Comparison of ENCODE assay signal across 18 cellular contexts in the genomic region with DNA sequence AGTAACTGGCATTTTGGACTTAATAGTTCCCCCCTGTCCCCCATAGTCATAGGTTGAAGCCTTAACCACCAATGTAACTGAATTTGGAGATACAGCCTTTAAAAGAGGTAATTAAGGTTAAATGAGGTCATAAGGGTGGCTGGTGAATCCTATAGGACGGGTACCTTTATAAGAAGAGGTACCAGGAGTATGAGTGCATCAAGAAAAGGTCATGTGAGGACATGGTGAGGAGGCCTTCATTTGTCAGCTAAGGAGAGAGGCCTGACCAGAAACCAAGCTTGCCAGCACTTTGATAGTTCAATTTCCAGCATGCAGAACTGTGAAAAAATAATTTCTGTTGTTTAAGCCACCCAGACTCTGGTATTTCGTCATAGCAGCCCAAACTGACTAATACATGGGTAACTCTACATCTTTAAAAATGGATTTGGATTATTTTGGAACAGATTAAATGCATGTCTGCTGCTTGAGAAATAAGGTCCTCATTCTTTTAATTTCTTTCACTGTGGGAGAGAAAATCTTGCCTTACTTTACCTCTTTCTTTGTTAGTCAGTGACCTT. TPM values are rescaled to one million over a fixed set of nuclear protein-coding genes. Genes with fewer than 3 reads are reported as not detected.
DNase-seq lines count a peak whose midpoint lies in the region; ATAC-seq and TF ChIP-seq lines count a peak whose summit lies in the region.
"Had no signal": no experiment of that assay in that cellular context is flagged by ENCODE, and none has a peak within 500 bp of the region (broad histone marks: within the 10 kb centered on the region; RNA-seq: fewer than 3 reads in every experiment).

No MANE protein-coding gene starts in this region.

- intact Hi-C loops in activated CD4-positive, alpha-beta T cell treated with anti-CD3 and anti-CD28 coated beads for 36 hours (cut with DNase I, micrococcal nuclease): no loop called here
- intact Hi-C loops in HCT116 (cut with micrococcal nuclease): no loop called here

- H3K27me3 ChIP-seq in HCT116 (ENCODE audit: insufficient read depth, low read length) (no peaks in the 10 kb centered on the region), osteoblast (ENCODE audit: insufficient read depth, low read length) (no peaks in the 10 kb centered on the region)
- H3K27me3 ChIP-seq: adrenal gland, suprapubic skin had no signal

- H3K27ac ChIP-seq in HCT116 (ENCODE audit: low read depth, low read length) (no peak overlapping the region), osteoblast (ENCODE audit: low read depth, low read length) (peak overlapping the region; percentile 40)
- H3K27ac ChIP-seq: A549, adrenal gland, epithelial cell of prostate, suprapubic skin had no signal

- H3K4me1 Mint-ChIP-seq in activated CD4-positive, alpha-beta T cell treated with anti-CD3 and anti-CD28 coated beads for 36 hours: peaks cover 65% of the 10 kb centered on the region

- H3K9ac ChIP-seq in HCT116 (ENCODE audit: low read length): no peak overlapping the region

- H3K36me3 Mint-ChIP-seq in activated CD4-positive, alpha-beta T cell treated with anti-CD3 and anti-CD28 coated beads for 36 hours (ENCODE audit: low read depth): peaks cover 31% of the 10 kb centered on the region

- no peaks in the 10 kb centered on the region for H3K9me3 Mint-ChIP-seq in activated CD4-positive, alpha-beta T cell treated with anti-CD3 and anti-CD28 coated beads for 36 hours (ENCODE audit: low read depth)

- H3K27ac Mint-ChIP-seq in activated CD4-positive, alpha-beta T cell treated with anti-CD3 and anti-CD28 coated beads for 36 hours: peak overlapping the region; percentile 63

- H3K4me2 ChIP-seq in HCT116 (ENCODE audit: low read length) (no peak overlapping the region), osteoblast (ENCODE audit: insufficient read depth, low read length) (no peak overlapping the region)
- H3K4me2 ChIP-seq: A549 had no signal

- no peak for DNase-seq in activated CD4-positive, alpha-beta T cell treated with anti-CD3 and anti-CD28 coated beads for 36 hours
- DNase-seq in activated CD4-positive, alpha-beta T cell treated with anti-CD3 and anti-CD28 coated beads for 48 hours: no peak
- DNase-seq in HCT116 (ENCODE audit: low read depth, low spot score) (no peak), cardiac fibroblast (ENCODE audit: low read depth in 2 of 2) (peak; percentile 43 to 60), osteoblast (ENCODE audit: insufficient read length, low spot score, missing footprints) (peak; percentile 47), NCI-H2171 (lab: John Stamatoyannopoulos, UW) (no peak)
- DNase-seq: activated CD4-positive, CD25-positive, alpha-beta regulatory T cell; adrenal gland; NCI-H2081 treated with DMSO at 0.1 percent for 48 hours; NCI-H748 treated with DMSO at 0.1 percent for 48 hours; stimulated activated CD4-positive, alpha-beta T cell treated with anti-CD3 and anti-CD28 coated beads, Interleukin-15, amount 100 ng/mL, for 24 hours; T-helper 1 cell had no signal

- no peaks in the 10 kb centered on the region for H4K20me1 ChIP-seq in HCT116 (ENCODE audit: insufficient read depth)
- H4K20me1 ChIP-seq in osteoblast (ENCODE audit: insufficient read depth, low read length): peaks cover 17% of the 10 kb centered on the region

- no peak for TF ChIP-seq POLR2A in HCT116 (IDR thresholded peaks at IDR 0.05; ENCODE audit: borderline replicate concordance, extremely low read depth, insufficient read depth, insufficient read length)

- no peaks in the 10 kb centered on the region for H3K27me3 Mint-ChIP-seq in activated CD4-positive, alpha-beta T cell treated with anti-CD3 and anti-CD28 coated beads for 36 hours

- no peak overlapping the region for H3K4me3 Mint-ChIP-seq in activated CD4-positive, alpha-beta T cell treated with anti-CD3 and anti-CD28 coated beads for 36 hours

- no peak overlapping the region for H3K4me3 ChIP-seq in HCT116 (replicated peaks in 1 of 2; ENCODE audit: low read depth in 1 of 2, low read length in 2 of 2)
- H3K4me3 ChIP-seq in cardiac fibroblast (replicated peaks in 1 of 2; ENCODE audit: low read depth in 2 of 2, low read length in 2 of 2): no peak overlapping the region
- no peak overlapping the region for H3K4me3 ChIP-seq in osteoblast (ENCODE audit: insufficient read depth, low read length)
- H3K4me3 ChIP-seq: A549, adrenal gland, suprapubic skin had no signal

- H2AFZ ChIP-seq in HCT116 (ENCODE audit: low read depth, low read length, poor library complexity, severe bottlenecking) (no peak overlapping the region), osteoblast (ENCODE audit: low read length) (no peak overlapping the region)

- H3K9me2 ChIP-seq in HCT116 (ENCODE audit: insufficient read depth): no peaks in the 10 kb centered on the region; the same call in 1 of the 2 replicates

- CTCF ChIA-PET in activated CD4-positive, alpha-beta T cell treated with anti-CD3 and anti-CD28 coated beads for 36 hours (lab: Charles Lee): no interaction called here
- CTCF ChIA-PET in HCT116 (lab: Charles Lee): no interaction called here

- TF ChIP-seq CTCF in HCT116 (IDR thresholded peaks at IDR 0.05 in 2 of 3, conservative IDR thresholded peaks at IDR 0.05 in 1 of 3; ENCODE audit: borderline replicate concordance in 1 of 3, insufficient read depth in 1 of 3, low read depth in 2 of 3, low read length in 2 of 3) (no peak), cardiac fibroblast (IDR thresholded peaks at IDR 0.05; ENCODE audit: low read depth, low read length) (no peak), osteoblast (IDR thresholded peaks at IDR 0.05; ENCODE audit: extremely low read depth, low read depth, low read length) (no peak)

- RAD21 ChIA-PET in HCT116 (lab: Charles Lee; ENCODE audit: low non-redundant PET in 1 of 2, low total read pairs in 2 of 2, uncharacterized antibody in 2 of 2, unreplicated experiment in 2 of 2): no interaction called here

- peak; percentile 59 for ATAC-seq in activated CD4-positive, alpha-beta T cell treated with anti-CD3 and anti-CD28 coated beads for 36 hours
- ATAC-seq in HCT116 (no peak), HG03460 (IDR thresholded peaks at IDR 0.05; ENCODE audit: unreplicated experiment) (no peak), HG03354 (IDR thresholded peaks at IDR 0.05; ENCODE audit: poor library complexity, severe bottlenecking, unreplicated experiment) (no peak)
- ATAC-seq: A549, left lobe of liver had no signal

- H3K79me2 ChIP-seq in HCT116 (ENCODE audit: insufficient read depth, low read length): peaks cover 82% of the 10 kb centered on the region
- peaks cover 100% of the 10 kb centered on the region for H3K79me2 ChIP-seq in osteoblast (ENCODE audit: insufficient read depth, low read length)

- H3K4me1 ChIP-seq in HCT116 (ENCODE audit: control insufficient read depth in 1 of 2, insufficient read depth in 2 of 2, low read length in 2 of 2): no peaks in the 10 kb centered on the region
- H3K4me1 ChIP-seq in osteoblast (ENCODE audit: insufficient read depth, low read length): peaks cover 14% of the 10 kb centered on the region

- no peaks in the 10 kb centered on the region for H3K9me3 ChIP-seq in HCT116 (ENCODE audit: control insufficient read depth in 1 of 2, insufficient read depth in 1 of 2, low read depth in 1 of 2, low read length in 2 of 2)
- H3K9me3 ChIP-seq in osteoblast (ENCODE audit: low read depth, low read length): no peaks in the 10 kb centered on the region
- H3K9me3 ChIP-seq: A549, adrenal gland, suprapubic skin had no signal

- TSS peak; percentile 4 for BruUV-seq in HCT116 (replicated peaks; lab: Mats Ljungman, UMichigan)

- no peak for TF ChIP-seq RAD21 in HCT116 (IDR thresholded peaks at IDR 0.05; ENCODE audit: low read depth)

- POLR2A ChIA-PET in activated CD4-positive, alpha-beta T cell treated with anti-CD3 and anti-CD28 coated beads for 36 hours (lab: Charles Lee): interaction anchor here (0.7 to 1.0 kb wide), 2 partner anchors 9 to 36 kb away, joined by 3 to 4 read pairs; partner anchors contain the start of gene RASA1
- POLR2A ChIA-PET in HCT116 (lab: Charles Lee): no interaction called here

- H3K36me3 ChIP-seq in HCT116 (ENCODE audit: control insufficient read depth in 1 of 2, insufficient read depth in 2 of 2, low read length in 2 of 2) (no peaks in the 10 kb centered on the region), osteoblast (ENCODE audit: insufficient read depth, low read length) (peaks cover 10% of the 10 kb centered on the region)
- H3K36me3 ChIP-seq: adrenal gland, suprapubic skin had no signal

TF ChIP-seq in HCT116, 20 proteins besides CTCF, POLR2A, EP300 and RAD21:
- TF ChIP-seq POLR2AphosphoS5 (IDR thresholded peaks at IDR 0.05; ENCODE audit: low read depth, low read length) (no peak), JUND (IDR thresholded peaks at IDR 0.05) (no peak)

RNA-seq across cellular contexts. Expression of gene RASA1, which starts 9.7 kb away (rescaled TPM):
- total RNA-seq in activated CD4-positive, alpha-beta T cell treated with anti-CD3 and anti-CD28 coated beads for 36 hours: 10 to 100 TPM; 22.6 to 22.9 TPM
- total RNA-seq in HCT116 (2021; ENCODE audit: unreplicated experiment) (23.9 TPM), osteoblast (42.4 and 43.8 TPM in 2 replicates)
- 12.5 and 14.8 TPM in 2 replicates for polyA plus RNA-seq in HCT116 (2012)

Comparison
In these comparisons a context has a peak if more than half of its experiments do, and no peak if none do; other contexts are left out.
1. DNase-seq: peak in cardiac fibroblast (2 of 2) and osteoblast (single experiment); none in activated CD4-positive, alpha-beta T cell treated with anti-CD3 and anti-CD28 coated beads for 36 hours (single experiment), activated CD4-positive, alpha-beta T cell treated with anti-CD3 and anti-CD28 coated beads for 48 hours (single experiment), HCT116 (single experiment) and NCI-H2171 (single experiment).